31 cellular contexts compared by ENCODE assay signal in the genomic region with DNA sequence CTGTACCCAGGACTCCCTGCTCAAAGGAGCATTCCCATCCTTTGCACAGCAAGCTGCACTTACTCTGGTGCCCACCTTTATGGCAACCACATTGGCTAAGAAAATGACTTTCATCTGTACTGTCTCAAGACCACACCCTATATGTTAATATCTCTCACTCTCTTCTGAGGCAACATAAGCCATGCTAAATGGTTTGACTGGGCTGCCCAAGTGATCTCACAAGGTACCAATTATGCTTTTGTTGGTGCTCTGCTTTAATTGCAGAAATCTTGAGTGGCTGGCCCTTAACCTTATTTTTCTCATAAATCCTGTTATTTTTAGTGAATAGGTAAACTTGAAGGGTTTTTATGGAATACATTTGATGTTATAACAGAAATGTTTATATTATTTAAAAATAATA.
"Had no signal": no experiment of that assay in that cellular context is flagged by ENCODE, and none has a peak within 500 bp of the region (broad histone marks: within the 10 kb centered on the region; RNA-seq: fewer than 3 reads in every experiment).

No MANE protein-coding gene starts in this region.

- DNase-seq: activated CD4-positive, alpha-beta memory T cell treated with anti-CD3 and anti-CD28 coated beads, Interleukin-2, amount 10 ng/mL, durations not matched to agents 7 days and 5 days; activated CD4-positive, alpha-beta T cell treated with anti-CD3 and anti-CD28 coated beads for 1 hour; activated CD4-positive, alpha-beta T cell treated with anti-CD3 and anti-CD28 coated beads for 48 hours; activated CD4-positive, CD25-positive, alpha-beta regulatory T cell; activated CD8-positive, alpha-beta memory T cell treated with anti-CD3 and anti-CD28 coated beads for 24 hours; activated CD8-positive, alpha-beta memory T cell treated with anti-CD3 and anti-CD28 coated beads, Interleukin-2, amount 10 ng/mL, durations not matched to agents 7 days and 5 days; activated CD8-positive, alpha-beta memory T cell treated with anti-CD3 and anti-CD28 coated beads, Interleukin-2, amount 50 U/mL, for 48 hours; activated effector memory CD4-positive, alpha-beta T cell treated with Interleukin-2 at 50 U/mL for 16 hours; activated naive CD4-positive, alpha-beta T cell treated with anti-CD3 and anti-CD28 coated beads, Interleukin-2, amount 50 U/mL, for 16 hours; activated naive CD8-positive, alpha-beta T cell treated with anti-CD3 and anti-CD28 coated beads, Interleukin-2, amount 10 ng/mL, durations not matched to agents 7 days and 5 days; activated T-cell treated with anti-CD3 and anti-CD28 coated beads, Interleukin-2, amount 50 U/mL, for 48 hours; amygdala; Karpas-422; NCI-H1105; NCI-H1417 treated with DMSO at 0.1 percent for 48 hours; NCI-H187 treated with DMSO at 0.1 percent for 48 hours; NCI-H2081; NCI-H2171 treated with DMSO at 0.1 percent for 48 hours; NCI-H2227 treated with DMSO at 0.1 percent for 48 hours; NCI-H446; NCI-H510A treated with DMSO at 0.1 percent for 48 hours; NCI-H526 treated with DMSO at 0.1 percent for 48 hours; NK-92 treated with Interleukin-12 subunit alpha and Interleukin-12 subunit beta, amount 100 ng/mL, for 24 hours; Right ventricle myocardium superior; SJCRH30; T1000; WERI-Rb-1 had no signal

- H3K27ac Mint-ChIP-seq: activated CD4-positive, alpha-beta memory T cell treated with anti-CD3 and anti-CD28 coated beads, Interleukin-2, amount 10 ng/mL, durations not matched to agents 7 days and 5 days; activated CD8-positive, alpha-beta memory T cell treated with anti-CD3 and anti-CD28 coated beads, Interleukin-2, amount 10 ng/mL, durations not matched to agents 7 days and 5 days; activated naive CD8-positive, alpha-beta T cell treated with anti-CD3 and anti-CD28 coated beads, Interleukin-2, amount 10 ng/mL, durations not matched to agents 7 days and 5 days had no signal

- H3K27me3 Mint-ChIP-seq: central memory CD8-positive, alpha-beta T cell had no signal

- H3K9me3 Mint-ChIP-seq: activated CD4-positive, alpha-beta memory T cell treated with anti-CD3 and anti-CD28 coated beads, Interleukin-2, amount 10 ng/mL, durations not matched to agents 7 days and 5 days; activated naive CD8-positive, alpha-beta T cell treated with anti-CD3 and anti-CD28 coated beads, Interleukin-2, amount 10 ng/mL, durations not matched to agents 7 days and 5 days; central memory CD8-positive, alpha-beta T cell had no signal

- ATAC-seq: activated CD8-positive, alpha-beta memory T cell treated with anti-CD3 and anti-CD28 coated beads, Interleukin-2, amount 10 ng/mL, durations not matched to agents 7 days and 5 days had no signal

- H3K27me3 ChIP-seq: ascending aorta, cardiac muscle cell, SJCRH30 had no signal

- H3K4me3 Mint-ChIP-seq: activated CD4-positive, alpha-beta memory T cell treated with anti-CD3 and anti-CD28 coated beads, Interleukin-2, amount 10 ng/mL, durations not matched to agents 7 days and 5 days; activated CD8-positive, alpha-beta memory T cell treated with anti-CD3 and anti-CD28 coated beads, Interleukin-2, amount 10 ng/mL, durations not matched to agents 7 days and 5 days; activated naive CD8-positive, alpha-beta T cell treated with anti-CD3 and anti-CD28 coated beads, Interleukin-2, amount 10 ng/mL, durations not matched to agents 7 days and 5 days; central memory CD8-positive, alpha-beta T cell had no signal

- H3K4me3 ChIP-seq: ascending aorta, cardiac muscle cell, SJCRH30, SK-N-MC had no signal

- H3K27ac ChIP-seq: ascending aorta, cardiac muscle cell, SJCRH30, SK-N-MC, WERI-Rb-1 had no signal

- H3K9me3 ChIP-seq: ascending aorta, SJCRH30 had no signal

- H3K36me3 ChIP-seq: ascending aorta, cardiac muscle cell, SJCRH30, WERI-Rb-1 had no signal
